In the genomic region with DNA sequence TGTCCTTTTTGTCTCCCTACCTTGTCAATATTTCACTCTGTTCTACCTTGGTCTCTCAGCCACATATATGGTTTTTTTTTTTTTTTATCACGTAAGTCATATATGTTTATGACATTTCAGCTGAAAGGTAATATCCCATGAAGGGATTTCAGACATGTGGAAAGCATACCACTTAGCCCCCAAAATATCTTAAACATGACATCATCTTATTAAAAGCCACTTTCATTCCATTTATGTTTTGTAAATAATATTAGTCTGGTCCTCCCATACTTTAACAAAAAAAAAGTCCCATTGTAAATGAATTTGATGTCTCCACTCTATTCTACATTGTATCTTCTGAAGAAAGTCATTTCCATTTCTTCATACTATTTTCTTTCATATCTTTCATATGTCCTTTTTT, we compare ENCODE assay signal across 19 cellular contexts.
DNase-seq lines count a peak whose midpoint lies in the region; ATAC-seq, FAIRE-seq and TF ChIP-seq lines count a peak whose summit lies in the region.
"Had no signal": no experiment of that assay in that cellular context is flagged by ENCODE, and none has a peak within 500 bp of the region (broad histone marks: within the 10 kb centered on the region; RNA-seq: fewer than 3 reads in every experiment).

No MANE protein-coding gene starts in this region.

- CTCF ChIA-PET in HepG2 (lab: Yijun Ruan, JAX; ENCODE audit: low intra/inter-chr PET ratio, low total read pairs), result no interaction called here

- H3K27ac Mint-ChIP-seq in endodermal cell (no peak overlapping the region), neural progenitor cell (peak overlapping the region; percentile 90)
- H3K27ac Mint-ChIP-seq: CD8-positive, alpha-beta T cell had no signal

- no peak for FAIRE-seq in HepG2 (lab: Jason Lieb, UNC)
- FAIRE-seq: D721Med, G401.6, GM12892 had no signal

- DNase-seq in HepG2 (ENCODE audit: low spot score) (no peak), right lobe of liver (no peak), endodermal cell (no peak), neural progenitor cell (ENCODE audit: low spot score) (no peak), MG63 (no peak)
- DNase-seq: CD8-positive, alpha-beta T cell; COR-L47; DMS153; DMS79 treated with DMSO at 0.1 percent for 48 hours; EL; GOT3; H9 had no signal

- no peak for TF ChIP-seq EP300 in HepG2 (IDR thresholded peaks at IDR 0.05; ENCODE audit: low read depth in 2 of 2, low read length in 2 of 2)
- TF ChIP-seq EP300 in HepG2 (CRISPR knock-in tag; IDR thresholded peaks at IDR 0.05; ENCODE audit: borderline replicate concordance), result no peak

- 97% methylated on average over 1 of the region's 1 CpG for WGBS in HepG2 (ENCODE audit: low lambda C conversion rate)
- 93% methylated on average over 1 of the region's 1 CpG for WGBS in right lobe of liver (ENCODE audit: insufficient coverage, low coverage, low lambda C conversion rate, missing lambda C conversion rate)
- WGBS in endodermal cell (ENCODE audit: insufficient coverage in 1 of 2, insufficient read length in 1 of 2), 2 experiments, result no CpG with 5 or more reads among the region's 1 CpG

- POLR2A ChIA-PET in HepG2 (lab: Yijun Ruan, JAX), result no interaction called here

- H3K9ac ChIP-seq in HepG2 (ENCODE audit: insufficient read depth, low read depth, low read length) (no peak overlapping the region), endodermal cell (ENCODE audit: extremely low read depth, low read length, poor library complexity, severe bottlenecking) (no peak overlapping the region), neural progenitor cell (no peak overlapping the region)

- no peak for TF ChIP-seq RAD21 in HepG2 (CRISPR knock-in tag; IDR thresholded peaks at IDR 0.05)

- H3K9me3 ChIP-seq in HepG2 (ENCODE audit: low read length) (no peaks in the 10 kb centered on the region), right lobe of liver (no peaks in the 10 kb centered on the region), endodermal cell (ENCODE audit: control insufficient read depth, low read length) (no peaks in the 10 kb centered on the region), neural progenitor cell (ENCODE audit: low read depth) (no peaks in the 10 kb centered on the region), MG63 (no peaks in the 10 kb centered on the region)

- BruUV-seq in HepG2 (replicated peaks; lab: Mats Ljungman, UMichigan), result no TSS peak

- TF ChIP-seq CTCF in HepG2 (CRISPR knock-in tag; IDR thresholded peaks at IDR 0.05) (no peak), right lobe of liver (IDR thresholded peaks at IDR 0.05) (no peak), endodermal cell (conservative IDR thresholded peaks at IDR 0.05) (no peak), neural progenitor cell (IDR thresholded peaks at IDR 0.05) (no peak)

- H3F3A ChIP-seq in neural progenitor cell (ENCODE audit: low read depth), result peaks cover 51% of the 10 kb centered on the region

- no peaks in the 10 kb centered on the region for H3K9me3 Mint-ChIP-seq in endodermal cell
- peaks cover 8% of the 10 kb centered on the region for H3K9me3 Mint-ChIP-seq in neural progenitor cell
- H3K9me3 Mint-ChIP-seq: CD8-positive, alpha-beta T cell; H9 had no signal

- H3K4me1 Mint-ChIP-seq in endodermal cell (peaks cover 17% of the 10 kb centered on the region), neural progenitor cell (peaks cover 56% of the 10 kb centered on the region)
- H3K4me1 Mint-ChIP-seq: CD14-positive monocyte had no signal

- no peaks in the 10 kb centered on the region for H3K27me3 Mint-ChIP-seq in endodermal cell (ENCODE audit: insufficient read depth)
- H3K27me3 Mint-ChIP-seq in neural progenitor cell (ENCODE audit: insufficient read depth, low read depth), result peaks cover 9% of the 10 kb centered on the region

- intact Hi-C loops in HepG2 (cut with micrococcal nuclease; ENCODE audit: unreplicated experiment) (no loop called here), right lobe of liver (cut with DNase I) (no loop called here)

- ATAC-seq in HepG2 (no peak), right lobe of liver (no peak), HG02798 (IDR thresholded peaks at IDR 0.05; ENCODE audit: poor library complexity, unreplicated experiment) (no peak), HG03571 (IDR thresholded peaks at IDR 0.05; ENCODE audit: unreplicated experiment) (no peak)
- ATAC-seq: CD8-positive, alpha-beta T cell had no signal

- in situ Hi-C loops in HepG2 (cut with HindIII; ENCODE audit: extremely low pct_ligation_motif_present, low pct_unique_long_range_greater_than_20kb), result no loop called here

- no peaks in the 10 kb centered on the region for H3K4me1 ChIP-seq in HepG2 (ENCODE audit: insufficient read depth, low read length)
- no peaks in the 10 kb centered on the region for H3K4me1 ChIP-seq in right lobe of liver
- H3K4me1 ChIP-seq in endodermal cell (ENCODE audit: control insufficient read depth, insufficient read depth, low read length), result peaks cover 10% of the 10 kb centered on the region
- H3K4me1 ChIP-seq in neural progenitor cell, result peaks cover 34% of the 10 kb centered on the region

- H3K27me3 ChIP-seq in HepG2 (ENCODE audit: control insufficient read depth in 1 of 2, insufficient read depth in 2 of 2, low read length in 2 of 2) (no peaks in the 10 kb centered on the region), right lobe of liver (no peaks in the 10 kb centered on the region), endodermal cell (ENCODE audit: control insufficient read depth, insufficient read depth, low read length, poor library complexity, severe bottlenecking) (no peaks in the 10 kb centered on the region), neural progenitor cell (no peaks in the 10 kb centered on the region), MG63 (no peaks in the 10 kb centered on the region)

- H3K36me3 Mint-ChIP-seq in endodermal cell (ENCODE audit: low read depth), result no peaks in the 10 kb centered on the region
- H3K36me3 Mint-ChIP-seq in neural progenitor cell, result peaks cover 16% of the 10 kb centered on the region
- H3K36me3 Mint-ChIP-seq: CD14-positive monocyte; CD8-positive, alpha-beta T cell had no signal

- H2AFZ ChIP-seq in HepG2 (ENCODE audit: low read length) (no peak overlapping the region), neural progenitor cell (replicated peaks) (no peak overlapping the region)

- H3K4me2 ChIP-seq in HepG2 (ENCODE audit: low read depth, low read length) (no peak overlapping the region), neural progenitor cell (peak overlapping the region; percentile 63)

- H3K36me3 ChIP-seq in HepG2 (replicated peaks in 1 of 2; ENCODE audit: control insufficient read depth in 1 of 2, insufficient read depth in 2 of 2, low read length in 2 of 2), result no peaks in the 10 kb centered on the region
- H3K36me3 ChIP-seq in right lobe of liver, result no peaks in the 10 kb centered on the region
- H3K36me3 ChIP-seq in endodermal cell (ENCODE audit: control insufficient read depth, insufficient read depth, low read length), result no peaks in the 10 kb centered on the region
- no peaks in the 10 kb centered on the region for H3K36me3 ChIP-seq in neural progenitor cell
- H3K36me3 ChIP-seq in MG63, result no peaks in the 10 kb centered on the region

- H3K4me3 Mint-ChIP-seq in endodermal cell, result no peak overlapping the region
- H3K4me3 Mint-ChIP-seq in neural progenitor cell, result peak overlapping the region; percentile 31
- H3K4me3 Mint-ChIP-seq: CD14-positive monocyte; CD8-positive, alpha-beta T cell; H9 had no signal

- TF ChIP-seq POLR2A in HepG2 (IDR thresholded peaks at IDR 0.05; ENCODE audit: insufficient read depth in 1 of 2, low read depth in 2 of 2, low read length in 2 of 2) (no peak), right lobe of liver (IDR thresholded peaks at IDR 0.05) (no peak)

- H3K27ac ChIP-seq in HepG2 (ENCODE audit: extremely low read length, insufficient read depth, low read length) (no peak overlapping the region), right lobe of liver (no peak overlapping the region), endodermal cell (ENCODE audit: low read depth, low read length) (peak overlapping the region; percentile 83), neural progenitor cell (peak overlapping the region; percentile 69)
- H3K27ac ChIP-seq: 22Rv1 had no signal

- no peaks in the 10 kb centered on the region for H3K79me2 ChIP-seq in HepG2 (ENCODE audit: insufficient read depth, low read length)
- H3K79me2 ChIP-seq in neural progenitor cell (ENCODE audit: low read depth), result no peaks in the 10 kb centered on the region

- H4K20me1 ChIP-seq in HepG2 (ENCODE audit: insufficient read depth, low read length) (no peaks in the 10 kb centered on the region), neural progenitor cell (ENCODE audit: low read depth) (peaks cover 8% of the 10 kb centered on the region)

- H3K4me3 ChIP-seq in HepG2 (replicated peaks in 1 of 3; ENCODE audit: insufficient read depth in 1 of 3, low read depth in 2 of 3, low read length in 3 of 3) (no peak overlapping the region), right lobe of liver (no peak overlapping the region), endodermal cell (ENCODE audit: low read length) (no peak overlapping the region), neural progenitor cell (peak overlapping the region; percentile 4), MG63 (no peak overlapping the region)

TF ChIP-seq in HepG2, 621 proteins besides CTCF, POLR2A, EP300 and RAD21 (continues in another document):
- TF ChIP-seq BHLHE40 (IDR thresholded peaks at IDR 0.05; ENCODE audit: low read length), result no peak
- peak; percentile 84 for TF ChIP-seq ATF7 (IDR thresholded peaks at IDR 0.05)
- TF ChIP-seq ATF7 (CRISPR knock-in tag; IDR thresholded peaks at IDR 0.05), result no peak
- TF ChIP-seq MBNL3 (CRISPR knock-in tag; conservative IDR thresholded peaks at IDR 0.05), result no peak
- TF ChIP-seq TCF12 (IDR thresholded peaks at IDR 0.05), result no peak
- TF ChIP-seq TCF12 (CRISPR knock-in tag; IDR thresholded peaks at IDR 0.05), result no peak
- no peak for TF ChIP-seq ZNF530 (CRISPR knock-in tag; IDR thresholded peaks at IDR 0.05; ENCODE audit: low read depth)
- TF ChIP-seq, protein P1, sequence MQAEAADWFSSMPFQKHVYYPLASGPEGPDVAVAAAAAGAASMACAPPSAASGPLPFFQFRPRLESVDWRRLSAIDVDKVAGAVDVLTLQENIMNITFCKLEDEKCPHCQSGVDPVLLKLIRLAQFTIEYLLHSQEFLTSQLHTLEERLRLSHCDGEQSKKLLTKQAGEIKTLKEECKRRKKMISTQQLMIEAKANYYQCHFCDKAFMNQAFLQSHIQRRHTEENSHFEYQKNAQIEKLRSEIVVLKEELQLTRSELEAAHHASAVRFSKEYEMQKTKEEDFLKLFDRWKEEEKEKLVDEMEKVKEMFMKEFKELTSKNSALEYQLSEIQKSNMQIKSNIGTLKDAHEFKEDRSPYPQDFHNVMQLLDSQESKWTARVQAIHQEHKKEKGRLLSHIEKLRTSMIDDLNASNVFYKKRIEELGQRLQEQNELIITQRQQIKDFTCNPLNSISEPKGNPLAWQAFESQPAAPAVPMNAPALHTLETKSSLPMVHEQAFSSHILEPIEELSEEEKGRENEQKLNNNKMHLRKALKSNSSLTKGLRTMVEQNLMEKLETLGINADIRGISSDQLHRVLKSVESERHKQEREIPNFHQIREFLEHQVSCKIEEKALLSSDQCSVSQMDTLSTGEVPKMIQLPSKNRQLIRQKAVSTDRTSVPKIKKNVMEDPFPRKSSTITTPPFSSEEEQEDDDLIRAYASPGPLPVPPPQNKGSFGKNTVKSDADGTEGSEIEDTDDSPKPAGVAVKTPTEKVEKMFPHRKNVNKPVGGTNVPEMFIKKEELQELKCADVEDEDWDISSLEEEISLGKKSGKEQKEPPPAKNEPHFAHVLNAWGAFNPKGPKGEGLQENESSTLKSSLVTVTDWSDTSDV (CRISPR knock-in tag; IDR thresholded peaks at IDR 0.05), result no peak

Comparison
In these comparisons a context has a peak if more than half of its experiments do, and no peak if none do; other contexts are left out.
1. H3K27ac ChIP-seq: peak in endodermal cell (single experiment) and neural progenitor cell (single experiment); none in HepG2 (single experiment) and right lobe of liver (0 of 3).